In genomic region chr5:14242871-14243383, GRCh38 we compare ENCODE assay signal across 1 cellular context.
A peak's percentile ranks its signal among the peaks of the same experiment; 100 is the strongest.
TF ChIP-seq lines count a peak whose summit lies in the region.

No MANE protein-coding gene starts in this region.

TF ChIP-seq in HEK293, 187 proteins besides CTCF, POLR2A, EP300 and RAD21 (continued from another document):
- TF ChIP-seq PRDM10 (tag by site-specific recombination; IDR thresholded peaks at IDR 0.05) (peak; percentile 77), KLF1 (tag by site-specific recombination; IDR thresholded peaks at IDR 0.05) (peak; percentile 29; the same call in 1 of the 2 replicates), GLIS2 (tag by site-specific recombination; IDR thresholded peaks at IDR 0.05) (no peak), ZNF280D (tag by site-specific recombination; IDR thresholded peaks at IDR 0.05) (no peak), ZNF341 (tag by site-specific recombination; IDR thresholded peaks at IDR 0.05; ENCODE audit: low read depth) (peak; percentile 48; the same call in 1 of the 2 replicates)
